Comparison of ENCODE assay signal across 15 cellular contexts in genomic region chr1:41847733-41848132, GRCh38.
"Had no signal": no experiment of that assay in that cellular context is flagged by ENCODE, and none has a peak within 500 bp of the region (broad histone marks: within the 10 kb centered on the region; RNA-seq: fewer than 3 reads in every experiment).

No MANE protein-coding gene starts in this region.

- H3K27ac ChIP-seq: SJCRH30, tibial nerve had no signal

- H3K4me3 ChIP-seq: SJCRH30, tibial nerve had no signal

- H3K4me1 ChIP-seq: SJCRH30 had no signal

- H3K9me3 ChIP-seq: SJCRH30, tibial nerve had no signal

- DNase-seq: activated CD8-positive, alpha-beta memory T cell treated with anti-CD3 and anti-CD28 coated beads, Interleukin-2, amount 50 U/mL, for 4 hours; activated naive CD4-positive, alpha-beta T cell; activated T-cell treated with anti-CD3 and anti-CD28 coated beads, Interleukin-2, amount 50 U/mL, for 24 hours; amniotic stem cell; effector CD4-positive, alpha-beta T cell; foreskin melanocyte; hippocampal formation; naive thymus-derived CD4-positive, alpha-beta T cell; retina; SJCRH30; stimulated activated naive CD8-positive, alpha-beta T cell treated with anti-CD3 and anti-CD28 coated beads, Interleukin-15, amount 100 ng/mL, for 72 hours; T1000 had no signal

- H3K27me3 ChIP-seq: tibial nerve had no signal

- H3K36me3 ChIP-seq: SJCRH30 had no signal

- ATAC-seq: activated T-helper 17 cell treated with anti-CD3 and anti-CD28 coated beads, Interleukin-2, amount 50 U/mL, for 72 hours; naive thymus-derived CD4-positive, alpha-beta T cell; stimulated activated naive CD8-positive, alpha-beta T cell treated with anti-CD3 and anti-CD28 coated beads, Interleukin-15, amount 100 ng/mL, for 72 hours; WTC11 had no signal
